Comparison of ENCODE assay signal across 11 cellular contexts in genomic region chr1:229059671-229060079, GRCh38.
DNase-seq lines count a peak whose midpoint lies in the region; ATAC-seq and TF ChIP-seq lines count a peak whose summit lies in the region.
"Had no signal": no experiment of that assay in that cellular context is flagged by ENCODE, and none has a peak within 500 bp of the region (broad histone marks: within the 10 kb centered on the region; RNA-seq: fewer than 3 reads in every experiment).

No MANE protein-coding gene starts in this region.

- peak; percentile 24 for DNase-seq in amniotic epithelial cell (ENCODE audit: low read depth)
- peak; percentile 69 for DNase-seq in left ventricle myocardium superior
- DNase-seq in retina: peak; percentile 37
- no peak for DNase-seq in NCI-H1417 treated with DMSO at 0.1 percent for 48 hours (lab: John Stamatoyannopoulos, UW)
- no peak for DNase-seq in CD14-positive monocyte (ENCODE audit: low spot score)
- DNase-seq: NCI-H226; stimulated activated CD8-positive, alpha-beta memory T cell treated with anti-CD3 and anti-CD28 coated beads, Interleukin-4, amount 100 ng/mL, for 48 hours; T-helper 9 cell had no signal

- peak; percentile 82 for ATAC-seq in left ventricle myocardium superior
- no peak for ATAC-seq in GM18858 (IDR thresholded peaks at IDR 0.05; ENCODE audit: unreplicated experiment)
- no peak for ATAC-seq in GM18520 (IDR thresholded peaks at IDR 0.05; ENCODE audit: unreplicated experiment)

- H3K27me3 Mint-ChIP-seq in CD14-positive monocyte (ENCODE audit: low read depth in 3 of 3): peaks cover 0 to 5% (median 2%) of the 10 kb centered on the region in 3 donors

- peaks cover 63% of the 10 kb centered on the region for H3K4me1 Mint-ChIP-seq in CD14-positive monocyte

- no peak for TF ChIP-seq CTCF in C4-2B (conservative IDR thresholded peaks at IDR 0.05)
- no peak for TF ChIP-seq CTCF in CD14-positive monocyte (IDR thresholded peaks at IDR 0.05)

- H3K27ac ChIP-seq in C4-2B: peak overlapping the region; percentile 79

- peaks cover 3 to 7% of the 10 kb centered on the region in 2 donors for H3K36me3 Mint-ChIP-seq in CD14-positive monocyte

- peaks cover 0 to 3% (median 0%) of the 10 kb centered on the region in 7 donors for H3K9me3 Mint-ChIP-seq in CD14-positive monocyte

- peak overlapping the region in 1 of 2 donors; percentile 18 for H3K4me3 Mint-ChIP-seq in CD14-positive monocyte

- intact Hi-C loops in left ventricle myocardium superior (cut with micrococcal nuclease): no loop called here
- intact Hi-C loops in CD14-positive monocyte (cut with micrococcal nuclease): no loop called here

- H3K27ac Mint-ChIP-seq in CD14-positive monocyte: peak overlapping the region in 3 of 7 donors; percentile 4 to 48 (median 16)

Comparison
In these comparisons a context has a peak if more than half of its experiments do, and no peak if none do; other contexts are left out.
1. DNase-seq: peak in amniotic epithelial cell (single experiment), left ventricle myocardium superior (single experiment) and retina (single experiment); none in NCI-H1417 treated with DMSO at 0.1 percent for 48 hours (single experiment) and CD14-positive monocyte (single experiment).